ENCODE assay signal across 8 cellular contexts in the genomic region with DNA sequence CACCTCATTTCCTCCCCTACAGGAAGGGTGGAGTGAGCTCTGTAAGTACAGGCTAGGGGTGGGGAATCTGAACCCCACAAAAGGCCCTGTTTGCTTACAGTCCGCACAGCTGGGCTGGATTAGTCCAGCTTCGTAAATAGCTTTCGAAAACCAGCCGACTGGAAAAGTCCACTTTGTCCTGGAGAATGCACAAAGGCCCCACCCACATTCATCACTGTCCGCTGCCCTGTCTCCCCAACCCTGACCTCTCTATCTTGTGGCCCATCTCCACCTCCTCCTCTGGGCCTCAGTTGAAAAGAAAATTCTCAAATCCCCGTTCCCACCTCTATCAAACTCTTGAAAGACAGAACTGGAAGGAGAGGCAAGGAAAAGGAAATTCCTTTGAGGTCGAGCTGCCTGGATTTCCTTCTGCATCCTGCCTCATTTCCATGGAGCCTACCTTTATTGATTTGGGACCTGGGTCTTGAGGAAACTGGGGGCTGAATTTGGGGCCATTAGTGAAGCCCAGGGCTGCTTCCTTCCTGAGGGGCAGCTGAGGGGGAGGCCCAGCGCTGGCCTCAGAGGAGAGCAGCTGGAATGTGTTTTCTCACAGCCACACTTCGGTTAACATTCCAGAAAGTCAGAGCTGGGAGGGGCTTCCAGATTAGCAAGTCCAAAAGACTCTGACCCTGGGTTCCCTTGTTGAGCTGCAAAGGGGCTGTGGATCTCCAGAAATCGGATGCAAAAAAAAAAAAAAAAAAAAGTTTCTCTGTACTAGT.
DNase-seq lines count a peak whose midpoint lies in the region; ATAC-seq and TF ChIP-seq lines count a peak whose summit lies in the region.

No MANE protein-coding gene starts in this region.

- TF ChIP-seq CTCF in sigmoid colon (IDR thresholded peaks at IDR 0.05) = no peak

- H3K36me3 ChIP-seq in ES-I3 (ENCODE audit: insufficient read depth, low read length) (no peaks in the 10 kb centered on the region), sigmoid colon (no peaks in the 10 kb centered on the region)

- peak overlapping the region; percentile 19 for H3K27ac ChIP-seq in cingulate gyrus (ENCODE audit: low read depth, low read length)
- H3K27ac ChIP-seq in sigmoid colon = peak overlapping the region; percentile 72 to 88 (median 82)

- 51 to 63% methylated on average over 10 of the region's 10 CpGs for WGBS in sigmoid colon, 2 donors

- no peaks in the 10 kb centered on the region for H3K27me3 ChIP-seq in sigmoid colon

- peak overlapping the region; percentile 18; the same call in 1 of the 2 replicates for H3K9ac ChIP-seq in ES-I3 (ENCODE audit: low read depth, low read length)

- ATAC-seq in HG03175 (IDR thresholded peaks at IDR 0.05; ENCODE audit: unreplicated experiment) = no peak
- ATAC-seq in GM21825 (IDR thresholded peaks at IDR 0.05; ENCODE audit: unreplicated experiment) = no peak

- H3K4me1 ChIP-seq in ES-I3 (ENCODE audit: insufficient read depth, low read length) (peaks cover 20% of the 10 kb centered on the region), sigmoid colon (peaks cover 0 to 59% (median 54%) of the 10 kb centered on the region in 4 donors)

- intact Hi-C loops in sigmoid colon (cut with DNase I) = loop anchor here (5.0 kb wide), 1 partner anchor 175 kb away; no protein-coding TSS in a partner anchor

- DNase-seq in islet precursor cell (peak; percentile 95), sigmoid colon (peak; percentile 89), NCI-H774 (lab: John Stamatoyannopoulos, UW) (no peak), SHP77 treated with DMSO at 0.1 percent for 48 hours (lab: John Stamatoyannopoulos, UW) (no peak)

- H3K4me3 ChIP-seq in sigmoid colon = no peak overlapping the region

- TF ChIP-seq EP300 in sigmoid colon (IDR thresholded peaks at IDR 0.05) = no peak

- no peak for TF ChIP-seq POLR2A in sigmoid colon (IDR thresholded peaks at IDR 0.05)

- H3K9me3 ChIP-seq in ES-I3 (ENCODE audit: control insufficient read depth, insufficient read depth, low read length) (peaks cover 4% of the 10 kb centered on the region; the same call in 1 of the 2 replicates), sigmoid colon (no peaks in the 10 kb centered on the region)

Comparison
In these comparisons a context has a peak if more than half of its experiments do, and no peak if none do; other contexts are left out.
1. DNase-seq: peak in islet precursor cell (single experiment) and sigmoid colon (single experiment); none in NCI-H774 (single experiment) and SHP77 treated with DMSO at 0.1 percent for 48 hours (single experiment).